24 cellular contexts compared by ENCODE assay signal in the genomic region with DNA sequence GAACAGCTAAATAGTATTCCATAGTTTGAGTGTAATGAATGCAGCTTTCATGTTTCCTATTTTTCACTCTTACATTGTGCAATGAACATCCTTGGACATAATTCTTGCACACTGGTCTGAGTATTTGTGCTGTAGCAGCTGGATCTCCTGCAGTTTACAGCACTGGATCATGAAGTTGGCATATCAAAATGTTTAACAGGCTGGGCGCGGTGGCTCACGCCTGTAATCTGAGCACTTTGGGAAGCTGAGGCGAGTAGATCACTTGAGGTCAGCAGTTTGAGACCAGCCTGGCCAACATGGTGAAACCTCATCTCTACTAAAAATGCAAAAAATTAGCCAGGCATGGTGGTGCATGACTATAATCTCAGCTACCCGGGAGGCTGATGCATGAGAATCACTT. TPM values are rescaled to one million over a fixed set of nuclear protein-coding genes. Genes with fewer than 3 reads are reported as not detected.
"Had no signal": no experiment of that assay in that cellular context is flagged by ENCODE, and none has a peak within 500 bp of the region (broad histone marks: within the 10 kb centered on the region; RNA-seq: fewer than 3 reads in every experiment).

No MANE protein-coding gene starts in this region.

RNA-seq across cellular contexts. Expression of gene CELA2B, which starts 4.8 kb away (rescaled TPM):
- total RNA-seq: naive thymus-derived CD8-positive, alpha-beta T cell; natural killer cell; natural killer cell treated with Interleukin-12 subunit alpha and Interleukin-12 subunit beta and Interleukin-15 and Interleukin-18, amount 100 ng/mL, for 72 hours; neural crest cell; occipital lobe; omental fat pad; osteocyte; progenitor cell of endocrine pancreas; pulmonary artery endothelial cell; renal cortical epithelial cell; right atrium auricular region; right cardiac atrium; right lobe of liver; sciatic nerve; sigmoid colon; smooth muscle cell; spleen had no signal
- polyA plus RNA-seq: naive thymus-derived CD8-positive, alpha-beta T cell; neural cell; ovary; psoas muscle; right cardiac atrium; sigmoid colon; small intestine; smooth muscle cell had no signal

RNA-seq across cellular contexts. Expression of gene CELA2A, which starts 14.5 kb away (rescaled TPM):
- total RNA-seq: naive thymus-derived CD8-positive, alpha-beta T cell; natural killer cell; natural killer cell treated with Interleukin-12 subunit alpha and Interleukin-12 subunit beta and Interleukin-15 and Interleukin-18, amount 100 ng/mL, for 72 hours; neural crest cell; occipital lobe; omental fat pad; osteoblast; osteocyte; progenitor cell of endocrine pancreas; pulmonary artery endothelial cell; renal cortical epithelial cell; right atrium auricular region; right cardiac atrium; right lobe of liver; sigmoid colon; skeletal muscle tissue had no signal
- polyA plus RNA-seq: naive thymus-derived CD8-positive, alpha-beta T cell; neural cell; right cardiac atrium; sigmoid colon; smooth muscle cell had no signal

RNA-seq across cellular contexts. Expression of gene CTRC, which starts 32.8 kb away (rescaled TPM):
- total RNA-seq: occipital lobe, osteoblast, osteocyte, prostate gland, pulmonary artery endothelial cell, renal cortical epithelial cell, right atrium auricular region, right lobe of liver, sigmoid colon, skeletal muscle tissue, smooth muscle cell had no signal
- polyA plus RNA-seq: neural cell, ovary, right cardiac atrium had no signal
